In genomic region chr1:26690157-26690556, GRCh38 we compare ENCODE assay signal across 1 cellular context.
TF ChIP-seq lines count a peak whose summit lies in the region.

No MANE protein-coding gene starts in this region.

TF ChIP-seq in K562, 482 proteins besides CTCF, POLR2A, EP300 and RAD21 (continued from another document and continues in another):
- TF ChIP-seq RBM15 (IDR thresholded peaks at IDR 0.05; ENCODE audit: insufficient read depth, low read length), result no peak
- TF ChIP-seq NCOA2 (IDR thresholded peaks at IDR 0.05; ENCODE audit: partially characterized antibody in 2 of 2), result no peak
- peak; percentile 77 for TF ChIP-seq PRDM10 (IDR thresholded peaks at IDR 0.05; ENCODE audit: partially characterized antibody)
- no peak for TF ChIP-seq CBFB (CRISPR knock-in tag; IDR thresholded peaks at IDR 0.05)
- TF ChIP-seq ZNF445 (CRISPR knock-in tag; IDR thresholded peaks at IDR 0.05; ENCODE audit: low read depth), result no peak
- TF ChIP-seq ZSCAN29 (IDR thresholded peaks at IDR 0.05), result no peak
- no peak for TF ChIP-seq TAF7 (tag; IDR thresholded peaks at IDR 0.05)
- TF ChIP-seq NBN (IDR thresholded peaks at IDR 0.05; ENCODE audit: low read depth), result no peak
- TF ChIP-seq ATF7 (IDR thresholded peaks at IDR 0.05), result no peak
- 0 out of 4 replicates have a peak, but pooled peaks of 1 of the 2 experiments have one; percentile 57 for TF ChIP-seq ZNF639 (CRISPR knock-in tag; conservative IDR thresholded peaks at IDR 0.05 in 1 of 2, IDR thresholded peaks at IDR 0.05 in 1 of 2)
- no peak for TF ChIP-seq RHOXF2B (CRISPR knock-in tag; conservative IDR thresholded peaks at IDR 0.05)
- TF ChIP-seq ZNF212 (CRISPR knock-in tag; IDR thresholded peaks at IDR 0.05), result no peak
- TF ChIP-seq ZNF354B (CRISPR knock-in tag; IDR thresholded peaks at IDR 0.05), result no peak
- TF ChIP-seq CTBP1 (IDR thresholded peaks at IDR 0.05; ENCODE audit: borderline replicate concordance), result no peak
- TF ChIP-seq EGR1 (conservative IDR thresholded peaks at IDR 0.05), result 0 out of 2 replicates have a peak, but pooled peaks have one; percentile 15
- TF ChIP-seq JUND (IDR thresholded peaks at IDR 0.05; ENCODE audit: borderline replicate concordance, low read depth, low read length), result peak; percentile 37; the same call in 1 of the 2 replicates
- TF ChIP-seq JUND (tag; IDR thresholded peaks at IDR 0.05; ENCODE audit: borderline replicate concordance, low read depth, low read length), result no peak; the same call in 2 of the 3 replicates
- no peak for TF ChIP-seq ZNF518B (CRISPR knock-in tag; IDR thresholded peaks at IDR 0.05)
- TF ChIP-seq SMARCA4 (IDR thresholded peaks at IDR 0.05), result 0 out of 2 replicates have a peak, but pooled peaks have one; percentile 43
- no peak for TF ChIP-seq CHD4 (IDR thresholded peaks at IDR 0.05; ENCODE audit: insufficient read depth, insufficient replicate concordance, low read depth, low read length, poor library complexity, severe bottlenecking)
- TF ChIP-seq RERE (CRISPR knock-in tag; IDR thresholded peaks at IDR 0.05; ENCODE audit: borderline replicate concordance), result no peak
- TF ChIP-seq ZBTB33 (CRISPR knock-in tag; IDR thresholded peaks at IDR 0.05), result no peak
- 0 out of 2 replicates have a peak, but pooled peaks have one; percentile 22 for TF ChIP-seq BHLHE40 (IDR thresholded peaks at IDR 0.05; ENCODE audit: low read length)
- 0 out of 2 replicates have a peak, but pooled peaks have one; percentile 33 for TF ChIP-seq ZNF584 (CRISPR knock-in tag; IDR thresholded peaks at IDR 0.05; ENCODE audit: low read depth)
- TF ChIP-seq ZNF592 (IDR thresholded peaks at IDR 0.05), result peak; percentile 57; the same call in 1 of the 2 replicates
- no peak for TF ChIP-seq THRAP3 (IDR thresholded peaks at IDR 0.05; ENCODE audit: borderline replicate concordance)
- TF ChIP-seq NFXL1 (CRISPR knock-in tag; IDR thresholded peaks at IDR 0.05), result no peak
- TF ChIP-seq MECOM (CRISPR knock-in tag; IDR thresholded peaks at IDR 0.05), result no peak
- TF ChIP-seq FOXA1 (IDR thresholded peaks at IDR 0.05; ENCODE audit: borderline replicate concordance), result no peak
- TF ChIP-seq ZFP91 (CRISPR knock-in tag; IDR thresholded peaks at IDR 0.05), result no peak
- no peak; the same call in none of the 2 replicates for TF ChIP-seq MTA1 (IDR thresholded peaks at IDR 0.05; ENCODE audit: borderline replicate concordance)
- no peak for TF ChIP-seq FOXO4 (CRISPR knock-in tag; IDR thresholded peaks at IDR 0.05)
- 0 out of 2 replicates have a peak, but pooled peaks have one; percentile 28 for TF ChIP-seq HDAC2 (IDR thresholded peaks at IDR 0.05)
- TF ChIP-seq ZNF551 (CRISPR knock-in tag; IDR thresholded peaks at IDR 0.05), result no peak
